Comparison of ENCODE assay signal across 11 cellular contexts in genomic region chr4:25310066-25310824, GRCh38. TPM values are rescaled to one million over a fixed set of nuclear protein-coding genes. Genes with fewer than 3 reads are reported as not detected.
DNase-seq lines count a peak whose midpoint lies in the region; ATAC-seq, FAIRE-seq and TF ChIP-seq lines count a peak whose summit lies in the region.
"Had no signal": no experiment of that assay in that cellular context is flagged by ENCODE, and none has a peak within 500 bp of the region (broad histone marks: within the 10 kb centered on the region; RNA-seq: fewer than 3 reads in every experiment).

No MANE protein-coding gene starts in this region.

- H3K4me2 ChIP-seq in keratinocyte (ENCODE audit: control insufficient read depth, extremely low read depth, insufficient read depth, low read depth, low read length): no peak overlapping the region

- H3K4me3 ChIP-seq in keratinocyte (ENCODE audit: control insufficient read depth in 2 of 3, extremely low read depth in 1 of 3, insufficient read depth in 2 of 3, low read depth in 1 of 3, low read length in 3 of 3): no peak overlapping the region
- no peak overlapping the region for H3K4me3 ChIP-seq in left ventricle myocardium inferior

- H3K27ac ChIP-seq in keratinocyte (ENCODE audit: control insufficient read depth, insufficient read depth, low read length) (no peak overlapping the region), left ventricle myocardium inferior (replicated peaks) (no peak overlapping the region)

- H3K36me3 ChIP-seq in keratinocyte (ENCODE audit: control insufficient read depth in 2 of 2, extremely low read depth in 1 of 2, insufficient read depth in 2 of 2, low read length in 2 of 2): no peaks in the 10 kb centered on the region
- H3K36me3 ChIP-seq in left ventricle myocardium inferior: peaks cover 6% of the 10 kb centered on the region

- peak overlapping the region; percentile 55 for H3K4me3 Mint-ChIP-seq in HFFc6

- peaks cover 7% of the 10 kb centered on the region for H3K4me1 ChIP-seq in keratinocyte (ENCODE audit: control insufficient read depth, extremely low read depth, insufficient read depth, low read length)
- peaks cover 12% of the 10 kb centered on the region for H3K4me1 ChIP-seq in left ventricle myocardium inferior

- ATAC-seq in GM18861 (IDR thresholded peaks at IDR 0.05; ENCODE audit: unreplicated experiment) (peak; percentile 56), HG03521 (IDR thresholded peaks at IDR 0.05; ENCODE audit: unreplicated experiment) (no peak)

- no peaks in the 10 kb centered on the region for H3K9me3 ChIP-seq in keratinocyte (ENCODE audit: control insufficient read depth, low read depth, low read length)
- no peaks in the 10 kb centered on the region for H3K9me3 ChIP-seq in left ventricle myocardium inferior (replicated peaks)

- peaks cover 2% of the 10 kb centered on the region for H3K79me2 ChIP-seq in keratinocyte (ENCODE audit: control insufficient read depth, insufficient read depth, low read length)

- FAIRE-seq in keratinocyte (lab: Jason Lieb, UNC): no peak
- FAIRE-seq: frontal cortex had no signal

- TF ChIP-seq CTCF in HFFc6 (IDR thresholded peaks at IDR 0.05): no peak
- no peak for TF ChIP-seq CTCF in keratinocyte (optimal IDR thresholded peaks at IDR 0.05 in 1 of 3, IDR thresholded peaks at IDR 0.05 in 1 of 3, conservative IDR thresholded peaks at IDR 0.05 in 1 of 3; ENCODE audit: extremely low read depth in 1 of 3, insufficient read depth in 2 of 3, low read length in 3 of 3)
- no peak for TF ChIP-seq CTCF in left ventricle myocardium inferior (IDR thresholded peaks at IDR 0.05; ENCODE audit: borderline replicate concordance)

- H3K9ac ChIP-seq in keratinocyte (ENCODE audit: control insufficient read depth, extremely low read depth, insufficient read depth, low read length): no peak overlapping the region

- no peak for DNase-seq in HFFc6
- DNase-seq in HUDEP-2 (lab: John Stamatoyannopoulos, UW; ENCODE audit: unreplicated experiment in 76 of 76): peak in 41 of 76 experiments; percentile 2 to 78 (median 45)
- DNase-seq in keratinocyte (ENCODE audit: low read depth, low spot score): no peak
- DNase-seq in left ventricle myocardium inferior: no peak
- no peak for DNase-seq in DMS 273 (lab: John Stamatoyannopoulos, UW; ENCODE audit: unreplicated experiment)
- no peak for DNase-seq in DMS114 treated with DMSO at 0.1 percent for 48 hours (lab: John Stamatoyannopoulos, UW; ENCODE audit: unreplicated experiment)
- DNase-seq: activated naive CD4-positive, alpha-beta T cell treated with anti-CD3 and anti-CD28 coated beads, Interleukin-2, amount 50 U/mL, for 16 hours; substantia nigra had no signal

- peak overlapping the region; percentile 67 for H2AFZ ChIP-seq in keratinocyte (ENCODE audit: control insufficient read depth, low read length)

- no peaks in the 10 kb centered on the region for H3K9me1 ChIP-seq in keratinocyte (ENCODE audit: control insufficient read depth, extremely low read depth, insufficient read depth, low read length)

- dilution Hi-C loops in keratinocyte (cut with MboI; ENCODE audit: extremely low pct_ligation_motif_present, low sequenced_read_pairs): no loop called here

- H3K27me3 ChIP-seq in keratinocyte (ENCODE audit: control insufficient read depth, extremely low read depth, insufficient read depth, low read length) (no peaks in the 10 kb centered on the region), left ventricle myocardium inferior (ENCODE audit: low read depth) (no peaks in the 10 kb centered on the region)

- peaks cover 52% of the 10 kb centered on the region for H3K4me1 Mint-ChIP-seq in HFFc6 (ENCODE audit: low read depth)

- intact Hi-C loops in left ventricle myocardium inferior (cut with micrococcal nuclease): no loop called here

- no peaks in the 10 kb centered on the region for H4K20me1 ChIP-seq in keratinocyte (ENCODE audit: control insufficient read depth, extremely low read depth, insufficient read depth, low read length)

- H3K27ac Mint-ChIP-seq in HFFc6: peak overlapping the region; percentile 2; the same call in 1 of the 2 replicates

- H3K36me3 Mint-ChIP-seq in HFFc6 (ENCODE audit: low read depth): no peaks in the 10 kb centered on the region

- H3K9me3 Mint-ChIP-seq in HFFc6: no peaks in the 10 kb centered on the region

- H3K27me3 Mint-ChIP-seq in HFFc6 (ENCODE audit: insufficient read depth): peaks cover 8% of the 10 kb centered on the region

RNA-seq across cellular contexts. Expression of gene ZCCHC4, which starts 2.3 kb away (rescaled TPM):
- total RNA-seq in HFFc6 (2021; fragmentation: NEBNext Ultra II Directional; extraction: Animal tissue kit (Norgen Biotek cat#: 25700)): 10 to 100 TPM in 1 of 6 experiments, 1 to 10 TPM in 5; 8.3 to 11.0 (median 9.1) TPM
- 7.4 to 10.8 TPM (median 7.9 TPM) in 3 replicates for polyA plus RNA-seq in keratinocyte
- polyA plus RNA-seq in keratinocyte (2011; ENCODE audit: low read depth): 5.3 TPM
- 3.8 and 7.7 TPM in 2 replicates for polyA plus RNA-seq in keratinocyte (2011; cell fraction: cytosol; rRNA removed)
- 14.3 and 14.6 TPM in 2 replicates for polyA plus RNA-seq in keratinocyte (2011; cell fraction: nucleus; rRNA removed)
- polyA plus RNA-seq in keratinocyte (2012; ENCODE audit: low replicate concordance): 4.0 and 5.8 TPM in 2 replicates
- 3.0 to 8.2 TPM (median 4.3 TPM) in 3 replicates for polyA minus RNA-seq in keratinocyte
- polyA minus RNA-seq in keratinocyte (2011; cell fraction: cytosol; rRNA and poly(A)+ RNA removed): 9.0 TPM
- 8.1 and 19.6 TPM in 2 replicates for polyA minus RNA-seq in keratinocyte (2011; cell fraction: nucleus; rRNA and poly(A)+ RNA removed)
- 8.7 TPM for total RNA-seq in left ventricle myocardium inferior

Comparison
In these comparisons a context has a peak if more than half of its experiments do, and no peak if none do; other contexts are left out.
1. DNase-seq: peak in HUDEP-2 (41 of 76); none in HFFc6 (single experiment), keratinocyte (single experiment), left ventricle myocardium inferior (single experiment), DMS 273 (single experiment) and DMS114 treated with DMSO at 0.1 percent for 48 hours (single experiment).